In genomic region chr12:12620730-12621315, GRCh38 we compare ENCODE assay signal across 1 cellular context.
TF ChIP-seq lines count a peak whose summit lies in the region.

No MANE protein-coding gene starts in this region.

TF ChIP-seq in K562, 482 proteins besides CTCF, POLR2A, EP300 and RAD21:
- TF ChIP-seq ILF3 (IDR thresholded peaks at IDR 0.05; ENCODE audit: borderline replicate concordance) (no peak), PRDM10 (IDR thresholded peaks at IDR 0.05; ENCODE audit: partially characterized antibody) (peak; percentile 66), MAFF (IDR thresholded peaks at IDR 0.05; ENCODE audit: low read length) (no peak), HDAC6 (IDR thresholded peaks at IDR 0.05; ENCODE audit: low read depth, low read length) (no peak), HSF4 (CRISPR knock-in tag; IDR thresholded peaks at IDR 0.05; ENCODE audit: borderline replicate concordance) (no peak)
